8 cellular contexts compared by ENCODE assay signal in genomic region chr3:185937689-185938374, GRCh38.
DNase-seq lines count a peak whose midpoint lies in the region; ATAC-seq lines count a peak whose summit lies in the region.

Gene TRA2B (minus strand): TSS chr3:185938014. CDS start chr3:185937860, 154 bp downstream.

- ATAC-seq in GM19035 (IDR thresholded peaks at IDR 0.05; ENCODE audit: unreplicated experiment): peak; percentile 93
- ATAC-seq in HG03354 (IDR thresholded peaks at IDR 0.05; ENCODE audit: poor library complexity, severe bottlenecking, unreplicated experiment): peak; percentile 94
- peak; percentile 93 for ATAC-seq in central memory CD8-positive, alpha-beta T cell (replicated peaks; ENCODE audit: extremely low read depth, poor library complexity, severe bottlenecking)

- DNase-seq in AML-193 (lab: John Stamatoyannopoulos, UW) (peak; percentile 99), NCI-H446 (lab: John Stamatoyannopoulos, UW) (peak; percentile 97 to 99), iris pigment epithelial cell (ENCODE audit: low read depth) (peak; percentile 98)
- DNase-seq in activated CD4-positive, CD25-positive, alpha-beta regulatory T cell treated with anti-CD3 and anti-CD28 coated beads, Interleukin-2, amount 50 U/mL, for 16 hours (ENCODE audit: low read depth, low spot score): peak; percentile 98
- DNase-seq in central memory CD8-positive, alpha-beta T cell (ENCODE audit: low spot score in 2 of 2): peak; percentile 97
- peak; percentile 99 for DNase-seq in stimulated activated CD4-positive, alpha-beta T cell treated with anti-CD3 and anti-CD28 coated beads, Interleukin-12 subunit alpha, Interleukin-12 subunit beta, amount 100 ng/mL, for 4 hours

- no peaks in the 10 kb centered on the region for H3K9me3 Mint-ChIP-seq in central memory CD8-positive, alpha-beta T cell

- peaks cover 32% of the 10 kb centered on the region for H3K36me3 Mint-ChIP-seq in central memory CD8-positive, alpha-beta T cell (ENCODE audit: insufficient read depth)

- peak within 1 kb of the TSS; percentile 99 for H3K27ac Mint-ChIP-seq in central memory CD8-positive, alpha-beta T cell (ENCODE audit: low read depth)

- H3K4me3 Mint-ChIP-seq in central memory CD8-positive, alpha-beta T cell: peak within 1 kb of the TSS; percentile 100

- H3K27me3 Mint-ChIP-seq in central memory CD8-positive, alpha-beta T cell: no peaks in the 10 kb centered on the region

- H3K4me1 Mint-ChIP-seq in central memory CD8-positive, alpha-beta T cell: peaks cover 44% of the 10 kb centered on the region

Comparison
In these comparisons a context has a peak if more than half of its experiments do, and no peak if none do; other contexts are left out.
1. Peak in every context shown above with its lines: DNase-seq and ATAC-seq.